Comparison of ENCODE assay signal across 19 cellular contexts in the genomic region with DNA sequence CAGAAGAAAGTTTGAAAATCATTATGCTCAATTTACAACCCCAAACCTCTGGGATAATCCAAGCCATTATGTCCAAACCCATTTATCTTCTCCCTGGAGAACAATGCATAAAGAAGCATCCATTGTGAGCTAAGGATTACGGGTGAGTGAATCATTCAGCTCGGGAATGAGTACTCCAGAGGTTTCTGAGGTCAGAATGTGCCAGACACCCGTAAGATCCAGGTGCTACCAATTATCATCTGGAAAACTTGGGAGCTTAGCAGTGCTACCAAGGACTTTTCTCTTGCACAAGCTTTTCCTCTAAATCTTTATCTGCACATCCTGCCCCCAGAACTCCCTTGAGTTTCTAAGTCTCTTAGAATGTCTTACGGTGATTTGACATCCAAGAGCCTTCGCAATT. TPM values are rescaled to one million over a fixed set of nuclear protein-coding genes. Genes with fewer than 3 reads are reported as not detected.
DNase-seq lines count a peak whose midpoint lies in the region; FAIRE-seq and TF ChIP-seq lines count a peak whose summit lies in the region.
"Had no signal": no experiment of that assay in that cellular context is flagged by ENCODE, and none has a peak within 500 bp of the region (broad histone marks: within the 10 kb centered on the region; RNA-seq: fewer than 3 reads in every experiment).

No MANE protein-coding gene starts in this region.

- FAIRE-seq in RCC 7860 (lab: Jason Lieb, UNC), result no peak
- no peak for FAIRE-seq in GM12892 (lab: Jason Lieb, UNC)

- DNase-seq in GM04503 (ENCODE audit: low read depth), result peak; percentile 88
- DNase-seq in RCC 7860 (ENCODE audit: low spot score), result peak; percentile 45
- DNase-seq in fibroblast of peridontal ligament (ENCODE audit: extremely low read depth), result peak; percentile 90
- peak; percentile 37 for DNase-seq in retina
- no peak for DNase-seq in activated T-cell treated with anti-CD3 and anti-CD28 coated beads for 4 hours
- no peak for DNase-seq in activated CD4-positive, CD25-positive, alpha-beta regulatory T cell (lab: John Stamatoyannopoulos, UW)
- no peak for DNase-seq in activated CD4-positive, alpha-beta T cell treated with anti-CD3 and anti-CD28 coated beads for 1 hour
- no peak for DNase-seq in GM12892 (ENCODE audit: insufficient read length)
- DNase-seq: activated CD4-positive, alpha-beta memory T cell treated with anti-CD3 and anti-CD28 coated beads for 36 hours; activated gamma-delta T cell treated with Interleukin-2 at 50 U/mL for 16 hours; CD4-positive, alpha-beta T cell; endodermal cell; H7; hypothalamus; Kasumi-1; NCI-H2029 treated with DMSO at 0.1 percent for 48 hours; NCI-H774; stimulated activated naive CD8-positive, alpha-beta T cell treated with anti-CD3 and anti-CD28 coated beads, Interleukin-15, amount 100 ng/mL, for 72 hours; T-helper 9 cell had no signal

- TF ChIP-seq POLR2A in GM12892 (IDR thresholded peaks at IDR 0.05; ENCODE audit: low read depth, low read length), result no peak

RNA-seq across cellular contexts. Expression of a gene that starts 5.5 kb away (rescaled TPM):
- 0.17 TPM for polyA plus RNA-seq in GM12892 (2012; ENCODE audit: missing spikeins)

Comparison
In these comparisons a context has a peak if more than half of its experiments do, and no peak if none do; other contexts are left out.
1. DNase-seq: peak in GM04503 (single experiment), RCC 7860 (single experiment), fibroblast of peridontal ligament (single experiment) and retina (single experiment); none in activated T-cell treated with anti-CD3 and anti-CD28 coated beads for 4 hours (single experiment), activated CD4-positive, CD25-positive, alpha-beta regulatory T cell (0 of 4), activated CD4-positive, alpha-beta T cell treated with anti-CD3 and anti-CD28 coated beads for 1 hour (single experiment) and GM12892 (single experiment).